9 cellular contexts compared by ENCODE assay signal in the genomic region with DNA sequence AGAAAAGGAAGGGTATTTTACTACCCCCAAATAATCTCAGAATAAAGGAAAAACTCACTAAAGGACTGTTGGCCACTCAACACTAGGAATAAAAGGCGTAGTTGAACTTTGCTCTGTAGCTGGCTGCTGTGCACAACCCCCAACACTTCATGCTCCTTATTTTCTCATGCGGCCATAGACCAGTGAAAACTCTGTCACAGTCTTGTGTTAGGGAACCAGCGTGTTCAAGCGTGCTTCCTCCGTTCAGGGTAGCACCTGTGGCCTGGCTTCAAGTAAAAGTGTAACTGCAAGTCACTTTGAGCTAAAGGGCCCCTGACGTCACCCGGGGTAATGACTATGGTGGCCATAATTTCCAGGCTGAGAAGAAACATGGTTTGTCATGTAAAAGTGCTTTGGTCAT.
DNase-seq lines count a peak whose midpoint lies in the region; ATAC-seq lines count a peak whose summit lies in the region.
"Had no signal": no experiment of that assay in that cellular context is flagged by ENCODE, and none has a peak within 500 bp of the region (broad histone marks: within the 10 kb centered on the region; RNA-seq: fewer than 3 reads in every experiment).

No MANE protein-coding gene starts in this region.

- H3K36me3 ChIP-seq in mucosa of rectum (ENCODE audit: control insufficient read depth in 2 of 2, insufficient read depth in 2 of 2, low read length in 2 of 2), result peaks cover 0 to 18% of the 10 kb centered on the region in 2 donors

- ATAC-seq in GM18861 (IDR thresholded peaks at IDR 0.05; ENCODE audit: unreplicated experiment) (peak; percentile 96), GM21717 (IDR thresholded peaks at IDR 0.05; ENCODE audit: unreplicated experiment) (peak; percentile 97), HG03432 (IDR thresholded peaks at IDR 0.05; ENCODE audit: unreplicated experiment) (peak; percentile 99)

- H3K27me3 ChIP-seq in mucosa of rectum (ENCODE audit: control insufficient read depth in 2 of 2, insufficient read depth in 2 of 2, low read length in 2 of 2), result no peaks in the 10 kb centered on the region

- DNase-seq in medulla oblongata (ENCODE audit: extremely low spot score) (no peak), KG1 (lab: John Stamatoyannopoulos, UW) (no peak), NCI-H510A treated with DMSO at 0.1 percent for 48 hours (lab: John Stamatoyannopoulos, UW) (no peak)
- no peak for DNase-seq in activated effector memory CD4-positive, alpha-beta T cell treated with anti-CD3 and anti-CD28 coated beads, Interleukin-2, amount 50 U/mL, for 16 hours
- DNase-seq: NK-92 treated with Interleukin-12 subunit alpha and Interleukin-12 subunit beta, amount 100 ng/mL, for 24 hours had no signal

- H3K4me1 ChIP-seq in mucosa of rectum (ENCODE audit: control insufficient read depth in 2 of 2, insufficient read depth in 2 of 2, low read length in 2 of 2), result peaks cover 12 to 20% of the 10 kb centered on the region in 2 donors

- peak overlapping the region; percentile 0 to 30 for H3K4me3 ChIP-seq in mucosa of rectum (ENCODE audit: low read length in 2 of 2)

- peak overlapping the region; percentile 60 to 75 for H3K27ac ChIP-seq in mucosa of rectum (ENCODE audit: low read depth in 2 of 2, low read length in 2 of 2)

- peak overlapping the region in 1 of 2 donors; percentile 16 for H3K9ac ChIP-seq in mucosa of rectum (ENCODE audit: low read depth in 1 of 2, low read length in 2 of 2)

- no peaks in the 10 kb centered on the region for H3K9me3 ChIP-seq in mucosa of rectum (ENCODE audit: control insufficient read depth in 2 of 2, low read length in 2 of 2)
